Comparison of ENCODE assay signal across 8 cellular contexts in the genomic region with DNA sequence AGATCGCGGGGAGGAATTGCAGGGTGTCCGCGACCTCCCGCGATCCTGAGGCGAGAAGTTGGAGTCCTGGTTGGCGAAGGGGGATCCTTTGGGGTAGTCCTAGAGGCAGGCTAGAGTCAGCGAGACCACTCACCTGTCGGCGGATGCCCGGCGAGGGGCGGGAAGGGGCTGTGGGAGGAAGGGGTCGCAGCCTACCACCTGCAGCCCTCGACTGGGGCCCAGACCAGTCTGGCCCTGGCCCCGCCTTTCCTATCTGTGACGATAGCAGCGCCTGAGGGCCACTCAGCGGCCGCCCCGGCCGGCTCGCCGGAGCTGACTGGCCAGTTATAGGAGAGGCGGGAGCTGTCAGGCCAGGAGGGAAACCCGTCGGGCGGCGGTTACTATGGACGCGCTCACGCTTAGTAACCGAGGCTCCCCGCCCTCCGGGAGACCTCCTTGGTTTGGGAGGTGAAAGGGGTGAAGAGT. TPM values are rescaled to one million over a fixed set of nuclear protein-coding genes. Genes with fewer than 3 reads are reported as not detected.
DNase-seq lines count a peak whose midpoint lies in the region; ATAC-seq and TF ChIP-seq lines count a peak whose summit lies in the region.

A gene (minus strand): TSS at position 213 of the 465 bp plus-strand sequence. CDS start 10,012 bp downstream, outside the sequence.

- H3K4me1 ChIP-seq in SK-N-SH (ENCODE audit: control insufficient read depth in 1 of 2, insufficient read depth in 2 of 2, low read depth in 1 of 2, low read length in 1 of 2), result peaks cover 0 to 7% of the 10 kb centered on the region in 2 experiments; a peak in 1 of 4 replicates
- H3K4me1 ChIP-seq in mesenchymal stem cell (ENCODE audit: control insufficient read depth, insufficient read depth, low read depth, low read length), result peaks cover 10% of the 10 kb centered on the region
- no peaks in the 10 kb centered on the region for H3K4me1 ChIP-seq in MM.1S (ENCODE audit: low read length)

- no peak for ATAC-seq in activated CD8-positive, alpha-beta memory T cell treated with anti-CD3 and anti-CD28 coated beads, Interleukin-2, amount 10 ng/mL, durations not matched to agents 7 days and 5 days

- H3K27me3 ChIP-seq in SK-N-SH (ENCODE audit: insufficient read depth) (peaks cover 4% of the 10 kb centered on the region; the same call in 1 of the 2 replicates), mesenchymal stem cell (ENCODE audit: control insufficient read depth in 1 of 2, insufficient read depth in 1 of 2, low read length in 2 of 2) (peaks cover 0 to 7% of the 10 kb centered on the region in 2 experiments), MM.1S (replicated peaks; ENCODE audit: insufficient read depth, low read length) (no peaks in the 10 kb centered on the region)

- no peaks in the 10 kb centered on the region for H3K79me1 ChIP-seq in mesenchymal stem cell (replicated peaks; ENCODE audit: low read length, poor library complexity, severe bottlenecking)

- H3K27ac ChIP-seq in SK-N-SH (ENCODE audit: low read depth in 2 of 2, low read length in 1 of 2) (no peak within 1 kb of the TSS; a peak in 1 of 4 replicates), mesenchymal stem cell (ENCODE audit: low read length, poor library complexity, severe bottlenecking) (no peak within 1 kb of the TSS), MM.1S (ENCODE audit: low read length) (no peak within 1 kb of the TSS)

- no peak within 1 kb of the TSS for H3K23ac ChIP-seq in mesenchymal stem cell (ENCODE audit: low read length in 2 of 2)

- WGBS in SK-N-SH (ENCODE audit: low lambda C conversion rate), result 3% methylated on average over 16 of the region's 36 CpGs
- 2% methylated on average over 33 of the region's 36 CpGs for WGBS in mesenchymal stem cell

- H2AFZ ChIP-seq in SK-N-SH (ENCODE audit: low read depth), result peak within 1 kb of the TSS; percentile 65
- peak within 1 kb of the TSS; percentile 98 for H2AFZ ChIP-seq in mesenchymal stem cell (ENCODE audit: low read depth, low read length)
- H2AFZ ChIP-seq in MM.1S (ENCODE audit: low read length), result no peak within 1 kb of the TSS

- no peak within 1 kb of the TSS for H4K8ac ChIP-seq in mesenchymal stem cell (ENCODE audit: low read length)

- H3K27ac Mint-ChIP-seq in activated CD8-positive, alpha-beta memory T cell treated with anti-CD3 and anti-CD28 coated beads, Interleukin-2, amount 10 ng/mL, durations not matched to agents 7 days and 5 days, result no peak within 1 kb of the TSS
- H3K27ac Mint-ChIP-seq in stimulated activated naive CD8-positive, alpha-beta T cell treated with anti-CD3 and anti-CD28 coated beads, Interleukin-15, Interleukin-2, amounts not matched to agents 100 ng/mL and 50 ng/mL, for 24 hours, result no peak within 1 kb of the TSS

- H4K91ac ChIP-seq in mesenchymal stem cell (ENCODE audit: low read length), result no peak within 1 kb of the TSS

- no peak for TF ChIP-seq CTCF in SK-N-SH (IDR thresholded peaks at IDR 0.05)
- no peak for TF ChIP-seq CTCF in MM.1S (IDR thresholded peaks at IDR 0.05; ENCODE audit: low read length)

- H2AK5ac ChIP-seq in mesenchymal stem cell (ENCODE audit: low read length, severe bottlenecking), result no peak within 1 kb of the TSS

- no peak within 1 kb of the TSS for H3K18ac ChIP-seq in mesenchymal stem cell (ENCODE audit: low read depth in 1 of 2, low read length in 2 of 2)

- no peak within 1 kb of the TSS for H2BK15ac ChIP-seq in mesenchymal stem cell (ENCODE audit: low read depth, poor library complexity, severe bottlenecking)

- POLR2A ChIA-PET in SK-N-SH (lab: Yijun Ruan, JAX), result no interaction called here

- H3K36me3 Mint-ChIP-seq in activated CD8-positive, alpha-beta memory T cell treated with anti-CD3 and anti-CD28 coated beads, Interleukin-2, amount 10 ng/mL, durations not matched to agents 7 days and 5 days, result no peaks in the 10 kb centered on the region
- H3K36me3 Mint-ChIP-seq in stimulated activated naive CD8-positive, alpha-beta T cell treated with anti-CD3 and anti-CD28 coated beads, Interleukin-15, Interleukin-2, amounts not matched to agents 100 ng/mL and 50 ng/mL, for 24 hours (ENCODE audit: low read depth), result no peaks in the 10 kb centered on the region

- H3K9ac ChIP-seq in SK-N-SH (no peak within 1 kb of the TSS), mesenchymal stem cell (ENCODE audit: low read length) (peak within 1 kb of the TSS; percentile 72), MM.1S (ENCODE audit: low read length) (no peak within 1 kb of the TSS)

- no peak within 1 kb of the TSS for H3K4me3 Mint-ChIP-seq in activated CD8-positive, alpha-beta memory T cell treated with anti-CD3 and anti-CD28 coated beads, Interleukin-2, amount 10 ng/mL, durations not matched to agents 7 days and 5 days
- H3K4me3 Mint-ChIP-seq in stimulated activated naive CD8-positive, alpha-beta T cell treated with anti-CD3 and anti-CD28 coated beads, Interleukin-15, Interleukin-2, amounts not matched to agents 100 ng/mL and 50 ng/mL, for 24 hours, result peak within 1 kb of the TSS; percentile 51

- no peaks in the 10 kb centered on the region for H3K9me2 ChIP-seq in SK-N-SH
- no peaks in the 10 kb centered on the region for H3K9me2 ChIP-seq in MM.1S (replicated peaks; ENCODE audit: insufficient read depth, low read length)

- H3F3A ChIP-seq in SK-N-SH (replicated peaks; ENCODE audit: insufficient read depth), result no peaks in the 10 kb centered on the region
- H3F3A ChIP-seq in MM.1S (ENCODE audit: insufficient read depth, low read length), result no peaks in the 10 kb centered on the region

- H3K27me3 Mint-ChIP-seq in activated CD8-positive, alpha-beta memory T cell treated with anti-CD3 and anti-CD28 coated beads, Interleukin-2, amount 10 ng/mL, durations not matched to agents 7 days and 5 days, result peaks cover 64% of the 10 kb centered on the region
- peaks cover 72% of the 10 kb centered on the region for H3K27me3 Mint-ChIP-seq in stimulated activated naive CD8-positive, alpha-beta T cell treated with anti-CD3 and anti-CD28 coated beads, Interleukin-15, Interleukin-2, amounts not matched to agents 100 ng/mL and 50 ng/mL, for 24 hours

- no peaks in the 10 kb centered on the region for H3K9me3 Mint-ChIP-seq in activated CD8-positive, alpha-beta memory T cell treated with anti-CD3 and anti-CD28 coated beads, Interleukin-2, amount 10 ng/mL, durations not matched to agents 7 days and 5 days (ENCODE audit: low read depth)
- H3K9me3 Mint-ChIP-seq in stimulated activated naive CD8-positive, alpha-beta T cell treated with anti-CD3 and anti-CD28 coated beads, Interleukin-15, Interleukin-2, amounts not matched to agents 100 ng/mL and 50 ng/mL, for 24 hours, result peaks cover 4% of the 10 kb centered on the region

- H3K4ac ChIP-seq in mesenchymal stem cell (ENCODE audit: low read depth in 1 of 2, low read length in 2 of 2), result peak within 1 kb of the TSS in 1 of 2 experiments; percentile 43

- H3K14ac ChIP-seq in mesenchymal stem cell (ENCODE audit: low read length in 2 of 2), result no peak within 1 kb of the TSS

- H2BK5ac ChIP-seq in mesenchymal stem cell (ENCODE audit: low read depth, low read length, poor library complexity, severe bottlenecking), result no peak within 1 kb of the TSS

- H3K4me3 ChIP-seq in SK-N-SH (ENCODE audit: low read depth in 2 of 2, low read length in 1 of 2) (peak within 1 kb of the TSS; percentile 62 to 63), mesenchymal stem cell (ENCODE audit: insufficient read depth in 1 of 2, low read depth in 1 of 2, low read length in 2 of 2) (peak within 1 kb of the TSS; percentile 57 to 83), MM.1S (ENCODE audit: low read length) (no peak within 1 kb of the TSS)

- no peak for TF ChIP-seq RAD21 in SK-N-SH (IDR thresholded peaks at IDR 0.05; ENCODE audit: low read length)

- DNase-seq in activated CD8-positive, alpha-beta memory T cell treated with anti-CD3 and anti-CD28 coated beads, Interleukin-2, amount 50 U/mL, for 48 hours, result peak; percentile 54
- no peak for DNase-seq in activated CD8-positive, alpha-beta memory T cell treated with anti-CD3 and anti-CD28 coated beads, Interleukin-2, amount 10 ng/mL, durations not matched to agents 7 days and 5 days
- peak; percentile 94 for DNase-seq in SK-N-SH
- DNase-seq in erythroblast (lab: John Stamatoyannopoulos, UW), result peak; percentile 41 to 56
- peak; percentile 79 for DNase-seq in mesenchymal stem cell
- DNase-seq in NCI-H146 (lab: John Stamatoyannopoulos, UW), result no peak
- no peak for DNase-seq in MM.1S

- H3K36me3 ChIP-seq in SK-N-SH (replicated peaks in 1 of 2; ENCODE audit: control insufficient read depth in 1 of 2, insufficient read depth in 2 of 2, low read length in 1 of 2), result no peaks in the 10 kb centered on the region
- no peaks in the 10 kb centered on the region for H3K36me3 ChIP-seq in mesenchymal stem cell (ENCODE audit: control insufficient read depth in 1 of 2, insufficient read depth in 2 of 2, low read depth in 1 of 2, low read length in 2 of 2)
- no peaks in the 10 kb centered on the region for H3K36me3 ChIP-seq in MM.1S (replicated peaks; ENCODE audit: insufficient read depth, low read length)

- no peak for TF ChIP-seq POLR2A in erythroblast (IDR thresholded peaks at IDR 0.05; ENCODE audit: low read length)

- peak within 1 kb of the TSS; percentile 90 for H3K4me2 ChIP-seq in SK-N-SH
- H3K4me2 ChIP-seq in mesenchymal stem cell (ENCODE audit: low read length, poor library complexity, severe bottlenecking), result peak within 1 kb of the TSS; percentile 99
- no peak within 1 kb of the TSS for H3K4me2 ChIP-seq in MM.1S (ENCODE audit: low read depth, low read length)

- CTCF ChIA-PET in activated CD8-positive, alpha-beta memory T cell treated with anti-CD3 and anti-CD28 coated beads, Interleukin-2, amount 10 ng/mL, durations not matched to agents 7 days and 5 days (lab: Charles Lee), result no interaction called here
- CTCF ChIA-PET in SK-N-SH (lab: Yijun Ruan, JAX), result interaction anchor here (1.0 to 2.4 kb wide), 3 partner anchors 63 to 166 kb away, joined by 3 to 5 read pairs (median 4); no protein-coding TSS in a partner anchor

- no peak for TF ChIP-seq EP300 in SK-N-SH (IDR thresholded peaks at IDR 0.05; ENCODE audit: borderline replicate concordance in 1 of 2, low read depth in 1 of 2, low read length in 1 of 2)

- H2BK120ac ChIP-seq in mesenchymal stem cell (ENCODE audit: low read depth, low read length), result no peak within 1 kb of the TSS

- no peaks in the 10 kb centered on the region for H4K20me1 ChIP-seq in SK-N-SH (ENCODE audit: insufficient read depth)
- no peaks in the 10 kb centered on the region for H4K20me1 ChIP-seq in MM.1S (ENCODE audit: insufficient read depth, low read length)

- no peaks in the 10 kb centered on the region for H3K79me2 ChIP-seq in SK-N-SH (ENCODE audit: insufficient read depth)
- H3K79me2 ChIP-seq in MM.1S (ENCODE audit: low read length), result no peaks in the 10 kb centered on the region

- peaks cover 5% of the 10 kb centered on the region for H3K4me1 Mint-ChIP-seq in activated CD8-positive, alpha-beta memory T cell treated with anti-CD3 and anti-CD28 coated beads, Interleukin-2, amount 10 ng/mL, durations not matched to agents 7 days and 5 days
- H3K4me1 Mint-ChIP-seq in stimulated activated naive CD8-positive, alpha-beta T cell treated with anti-CD3 and anti-CD28 coated beads, Interleukin-15, Interleukin-2, amounts not matched to agents 100 ng/mL and 50 ng/mL, for 24 hours (ENCODE audit: low read depth), result peaks cover 6% of the 10 kb centered on the region

- no peaks in the 10 kb centered on the region for H3K9me3 ChIP-seq in SK-N-SH
- H3K9me3 ChIP-seq in mesenchymal stem cell (ENCODE audit: control insufficient read depth, low read length), result no peaks in the 10 kb centered on the region
- H3K9me3 ChIP-seq in MM.1S (replicated peaks; ENCODE audit: insufficient read depth, low read length), result no peaks in the 10 kb centered on the region

- H2BK12ac ChIP-seq in mesenchymal stem cell (ENCODE audit: low read length in 2 of 2), result peak within 1 kb of the TSS; percentile 3 to 24

RNA-seq across cellular contexts. Expression of the gene that starts here (rescaled TPM):
- not detected for total RNA-seq in activated CD8-positive, alpha-beta memory T cell treated with anti-CD3 and anti-CD28 coated beads, Interleukin-2, amount 10 ng/mL, durations not matched to agents 7 days and 5 days
- 0.21 and 0.62 TPM in 2 replicates for polyA plus RNA-seq in SK-N-SH (2012; rRNA removed)
- 0.03 and 0.14 TPM in 2 replicates for polyA plus RNA-seq in SK-N-SH (2012; cell fraction: cytosol; rRNA removed)
- 0.66 and 1.1 TPM in 2 replicates for polyA plus RNA-seq in SK-N-SH (2012; cell fraction: nucleus; rRNA removed)
- polyA plus RNA-seq in mesenchymal stem cell (2013, experiment 1 of 2), result 0.73 TPM
- polyA plus RNA-seq in mesenchymal stem cell (2013, experiment 2 of 2), result 1.1 TPM

Comparison
In these comparisons a context has a peak if more than half of its experiments do, and no peak if none do; other contexts are left out.
1. DNase-seq: peak in activated CD8-positive, alpha-beta memory T cell treated with anti-CD3 and anti-CD28 coated beads, Interleukin-2, amount 50 U/mL, for 48 hours (single experiment), SK-N-SH (single experiment), erythroblast (2 of 2) and mesenchymal stem cell (single experiment); none in activated CD8-positive, alpha-beta memory T cell treated with anti-CD3 and anti-CD28 coated beads, Interleukin-2, amount 10 ng/mL, durations not matched to agents 7 days and 5 days (single experiment), NCI-H146 (single experiment) and MM.1S (single experiment).